1 cellular context compared by ENCODE assay signal in genomic region chr10:133258066-133258817, GRCh38.
TF ChIP-seq lines count a peak whose summit lies in the region.

No MANE protein-coding gene starts in this region.

TF ChIP-seq in IMR-90, 13 proteins besides CTCF, POLR2A, EP300 and RAD21 (continued from another document):
- TF ChIP-seq ELK1 (IDR thresholded peaks at IDR 0.05; ENCODE audit: borderline replicate concordance, low read depth, low read length) (no peak), NFE2L2 (IDR thresholded peaks at IDR 0.05; ENCODE audit: low read depth, low read length) (no peak), CEBPB (IDR thresholded peaks at IDR 0.05; ENCODE audit: low read depth, low read length) (no peak)
TF ChIP-seq in IMR-90: peak in this region for 0.
